Comparison of ENCODE assay signal across 20 cellular contexts in genomic region chr2:1749489-1749748, GRCh38. TPM values are rescaled to one million over a fixed set of nuclear protein-coding genes. Genes with fewer than 3 reads are reported as not detected.
"Had no signal": no experiment of that assay in that cellular context is flagged by ENCODE, and none has a peak within 500 bp of the region (broad histone marks: within the 10 kb centered on the region; RNA-seq: fewer than 3 reads in every experiment).

No MANE protein-coding gene starts in this region.

- H3K9me3 Mint-ChIP-seq: activated CD8-positive, alpha-beta T cell treated with anti-CD3 and anti-CD28 coated beads for 36 hours; activated naive CD4-positive, alpha-beta T cell treated with anti-CD3 and anti-CD28 coated beads, Interleukin-2, amount 50 U/mL, for 72 hours; activated T-cell treated with anti-CD3 and anti-CD28 coated beads, Interleukin-2, amount 50 U/mL, for 24 hours; activated T-helper 17 cell treated with anti-CD3 and anti-CD28 coated beads, Interleukin-2, amount 50 U/mL, for 72 hours; central memory CD8-positive, alpha-beta T cell; T-cell; T-helper 2 cell treated with Interferon-gamma antibody and Interleukin-4, amounts not matched to agents 5 μg/mL and 100 μg/mL, for 36 hours had no signal

- H3K4me3 ChIP-seq: gastroesophageal sphincter, neural progenitor cell, uterus had no signal

- H3K27ac Mint-ChIP-seq: activated CD4-positive, alpha-beta T cell treated with anti-CD3 and anti-CD28 coated beads, Interleukin-2, amount 10 ng/mL, durations not matched to agents 7 days and 5 days; activated CD8-positive, alpha-beta T cell treated with anti-CD3 and anti-CD28 coated beads for 36 hours; activated naive CD4-positive, alpha-beta T cell treated with anti-CD3 and anti-CD28 coated beads, Interleukin-2, amount 50 U/mL, for 72 hours; activated T-cell treated with anti-CD3 and anti-CD28 coated beads, Interleukin-2, amount 50 U/mL, for 24 hours; activated T-helper 17 cell treated with anti-CD3 and anti-CD28 coated beads, Interleukin-2, amount 50 U/mL, for 72 hours; naive B cell; progenitor cell of endocrine pancreas; T-cell; T-helper 2 cell treated with Interferon-gamma antibody and Interleukin-4, amounts not matched to agents 5 μg/mL and 100 μg/mL, for 36 hours had no signal

- H3K36me3 Mint-ChIP-seq: T-cell had no signal

- ATAC-seq: activated CD4-positive, CD25-positive, alpha-beta regulatory T cell treated with anti-CD3 and anti-CD28 coated beads, Interleukin-2, amount 50 U/mL, for 24 hours; activated CD8-positive, alpha-beta T cell treated with anti-CD3 and anti-CD28 coated beads for 36 hours; activated naive CD4-positive, alpha-beta T cell treated with anti-CD3 and anti-CD28 coated beads, Interleukin-2, amount 50 U/mL, for 72 hours; activated T-helper 17 cell treated with anti-CD3 and anti-CD28 coated beads, Interleukin-2, amount 50 U/mL, for 72 hours; gastroesophageal sphincter; left cardiac atrium; T-cell had no signal

- H3K4me3 Mint-ChIP-seq: activated CD4-positive, alpha-beta T cell treated with anti-CD3 and anti-CD28 coated beads, Interleukin-2, amount 10 ng/mL, durations not matched to agents 7 days and 5 days; activated CD8-positive, alpha-beta T cell treated with anti-CD3 and anti-CD28 coated beads for 36 hours; activated T-cell treated with anti-CD3 and anti-CD28 coated beads, Interleukin-2, amount 50 U/mL, for 24 hours; activated T-helper 17 cell treated with anti-CD3 and anti-CD28 coated beads, Interleukin-2, amount 50 U/mL, for 72 hours; central memory CD8-positive, alpha-beta T cell; neural progenitor cell; T-cell; T-helper 2 cell treated with Interferon-gamma antibody and Interleukin-4, amounts not matched to agents 5 μg/mL and 100 μg/mL, for 36 hours had no signal

- H3K27ac ChIP-seq: gastroesophageal sphincter, neural progenitor cell, uterus, VCaP had no signal

- DNase-seq: activated CD4-positive, alpha-beta T cell treated with anti-CD3 and anti-CD28 coated beads, Interleukin-2, amount 10 ng/mL, durations not matched to agents 7 days and 5 days; activated CD8-positive, alpha-beta T cell treated with anti-CD3 and anti-CD28 coated beads for 36 hours; activated T-cell treated with anti-CD3 and anti-CD28 coated beads, Interleukin-2, amount 50 U/mL, for 24 hours; hypothalamus; left cardiac atrium; mesendoderm; naive B cell; stimulated activated CD4-positive, alpha-beta T cell treated with anti-CD3 and anti-CD28 coated beads, Interleukin-4, amount 100 ng/mL, for 24 hours; stimulated activated naive CD4-positive, alpha-beta T cell treated with Interleukin-2 at 50 U/mL for 16 hours; T-cell; uterus had no signal

- H3K4me1 Mint-ChIP-seq: activated T-helper 17 cell treated with anti-CD3 and anti-CD28 coated beads, Interleukin-2, amount 50 U/mL, for 72 hours; central memory CD8-positive, alpha-beta T cell had no signal

RNA-seq across cellular contexts. Expression of gene PXDN, which starts 5.1 kb away (rescaled TPM):
- total RNA-seq: activated T-helper 17 cell treated with anti-CD3 and anti-CD28 coated beads, Interleukin-2, amount 50 U/mL, for 72 hours had no signal
